Comparison of ENCODE assay signal across 8 cellular contexts in genomic region chr22:24592846-24593809, GRCh38. TPM values are rescaled to one million over a fixed set of nuclear protein-coding genes. Genes with fewer than 3 reads are reported as not detected.
DNase-seq lines count a peak whose midpoint lies in the region; ATAC-seq and TF ChIP-seq lines count a peak whose summit lies in the region.

LRRC75B (minus strand) TSS chr22:24593073; CDS start chr22:24593039, 34 bp downstream.

- DNase-seq in AG04449 (ENCODE audit: low read depth, low spot score) (peak; percentile 21), GM12865 (ENCODE audit: low read depth) (peak; percentile 67), NCI-H82 (lab: John Stamatoyannopoulos, UW) (peak; percentile 75), adrenal gland (peak; percentile 83 to 92 (median 86)), cardiac muscle cell (ENCODE audit: low read depth in 1 of 2, low spot score in 1 of 2) (peak; percentile 92 to 95), non-pigmented ciliary epithelial cell (ENCODE audit: low read depth) (peak; percentile 11), GOT3 (lab: John Stamatoyannopoulos, UW) (no peak)

- ATAC-seq in HG02981 (IDR thresholded peaks at IDR 0.05; ENCODE audit: unreplicated experiment) = peak; percentile 65

- POLR2A ChIA-PET in AG04449 (lab: Yijun Ruan, JAX) = interaction anchor here (0.6 kb wide), 2 partner anchors 13 to 362 kb away, joined by 3 read pairs; no protein-coding TSS in a partner anchor

- no peak for TF ChIP-seq CTCF in AG04449 (IDR thresholded peaks at IDR 0.05; ENCODE audit: insufficient read depth, low read length, missing control alignments)
- TF ChIP-seq CTCF in GM12865 (IDR thresholded peaks at IDR 0.05; ENCODE audit: insufficient read depth, low read depth, low read length, missing control alignments) = no peak
- no peak for TF ChIP-seq CTCF in adrenal gland (IDR thresholded peaks at IDR 0.05)
- no peak for TF ChIP-seq CTCF in cardiac muscle cell (IDR thresholded peaks at IDR 0.05; ENCODE audit: low read depth, low read length)

- H3K36me3 ChIP-seq in adrenal gland (replicated peaks in 1 of 2) = no peaks in the 10 kb centered on the region
- H3K36me3 ChIP-seq in cardiac muscle cell = peaks cover 5% of the 10 kb centered on the region

- no peaks in the 10 kb centered on the region for H3K9me3 ChIP-seq in adrenal gland (replicated peaks in 1 of 3)
- H3K9me3 ChIP-seq in cardiac muscle cell (ENCODE audit: low read depth) = no peaks in the 10 kb centered on the region

- peaks cover 3 to 4% of the 10 kb centered on the region in 2 donors for H3K4me1 ChIP-seq in adrenal gland (replicated peaks in 1 of 2)
- no peaks in the 10 kb centered on the region for H3K4me1 ChIP-seq in cardiac muscle cell (ENCODE audit: low read depth)

- CTCF ChIA-PET in AG04449 (lab: Yijun Ruan, JAX) = no interaction called here

- H3K4me3 ChIP-seq in AG04449 (ENCODE audit: low read depth, low read length) = peak within 1 kb of the TSS; percentile 64
- peak within 1 kb of the TSS; percentile 51 for H3K4me3 ChIP-seq in GM12865 (ENCODE audit: low read depth, low read length)
- H3K4me3 ChIP-seq in adrenal gland = peak within 1 kb of the TSS in 2 of 4 donors; percentile 28 to 77
- peak within 1 kb of the TSS; percentile 57 for H3K4me3 ChIP-seq in cardiac muscle cell

- intact Hi-C loops in adrenal gland (cut with DNase I) = no loop called here

- peak within 1 kb of the TSS in 3 of 5 donors; percentile 30 to 73 (median 73) for H3K27ac ChIP-seq in adrenal gland
- peak within 1 kb of the TSS; percentile 75 for H3K27ac ChIP-seq in cardiac muscle cell

- 15 to 47% (median 28%) methylated on average over 26 to 83 of the region's 83 CpGs for WGBS in adrenal gland, 4 donors

- TF ChIP-seq POLR2A in adrenal gland (IDR thresholded peaks at IDR 0.05) = peak; percentile 28 to 41

- H3K27me3 ChIP-seq in adrenal gland (no peaks in the 10 kb centered on the region), cardiac muscle cell (no peaks in the 10 kb centered on the region)

RNA-seq across cellular contexts. Expression of gene LRRC75B, which starts in this region (rescaled TPM):
- 10 to 100 TPM in 1 of 8 donors, 1 to 10 TPM in 7; 2.2 to 10.8 (median 4.7) TPM for total RNA-seq in adrenal gland
- 10 to 100 TPM in 2 of 3 donors, 1 to 10 TPM in 1; 1.5 to 48.3 (median 20.4) TPM for polyA plus RNA-seq in adrenal gland
- total RNA-seq in cardiac muscle cell = 33.0 and 42.4 TPM in 2 replicates
- polyA plus RNA-seq in cardiac muscle cell = 48.4 and 58.5 TPM in 2 replicates
